12 cellular contexts compared by ENCODE assay signal in genomic region chr2:121049141-121049540, GRCh38.
"Had no signal": no experiment of that assay in that cellular context is flagged by ENCODE, and none has a peak within 500 bp of the region (broad histone marks: within the 10 kb centered on the region; RNA-seq: fewer than 3 reads in every experiment).

No MANE protein-coding gene starts in this region.

- ATAC-seq: activated CD4-positive, alpha-beta T cell treated with anti-CD3 and anti-CD28 coated beads for 36 hours; activated CD8-positive, alpha-beta T cell treated with anti-CD3 and anti-CD28 coated beads, Interleukin-2, amount 10 ng/mL, durations not matched to agents 7 days and 5 days; heart right ventricle; left lung had no signal

- H3K4me1 Mint-ChIP-seq: activated CD4-positive, alpha-beta T cell treated with anti-CD3 and anti-CD28 coated beads for 36 hours had no signal

- H3K27me3 ChIP-seq: cardiac muscle cell had no signal

- H3K4me1 ChIP-seq: left lung had no signal

- H3K36me3 ChIP-seq: cardiac muscle cell, heart right ventricle, left lung had no signal

- H3K27ac ChIP-seq: cardiac muscle cell, heart right ventricle, left lung, skin epidermis, VCaP had no signal

- H3K4me3 ChIP-seq: cardiac muscle cell, heart right ventricle, left lung, skin epidermis had no signal

- H3K27ac Mint-ChIP-seq: activated CD4-positive, alpha-beta T cell treated with anti-CD3 and anti-CD28 coated beads for 36 hours; activated CD8-positive, alpha-beta T cell treated with anti-CD3 and anti-CD28 coated beads, Interleukin-2, amount 10 ng/mL, durations not matched to agents 7 days and 5 days; nephron progenitor cell had no signal

- H3K4me3 Mint-ChIP-seq: activated CD4-positive, alpha-beta T cell treated with anti-CD3 and anti-CD28 coated beads for 36 hours; activated CD8-positive, alpha-beta T cell treated with anti-CD3 and anti-CD28 coated beads, Interleukin-2, amount 10 ng/mL, durations not matched to agents 7 days and 5 days; nephron progenitor cell had no signal

- H3K27me3 Mint-ChIP-seq: activated CD4-positive, alpha-beta T cell treated with anti-CD3 and anti-CD28 coated beads for 36 hours had no signal

- DNase-seq: activated CD4-positive, alpha-beta T cell treated with anti-CD3 and anti-CD28 coated beads for 36 hours; activated CD8-positive, alpha-beta memory T cell treated with anti-CD3 and anti-CD28 coated beads, Interleukin-2, amount 50 U/mL, for 48 hours; activated CD8-positive, alpha-beta T cell treated with anti-CD3 and anti-CD28 coated beads, Interleukin-2, amount 10 ng/mL, durations not matched to agents 7 days and 5 days; effector CD4-positive, alpha-beta T cell; heart right ventricle; islet precursor cell; left lung; nephron progenitor cell; T1000 had no signal
